Comparison of ENCODE assay signal across 10 cellular contexts in the genomic region with DNA sequence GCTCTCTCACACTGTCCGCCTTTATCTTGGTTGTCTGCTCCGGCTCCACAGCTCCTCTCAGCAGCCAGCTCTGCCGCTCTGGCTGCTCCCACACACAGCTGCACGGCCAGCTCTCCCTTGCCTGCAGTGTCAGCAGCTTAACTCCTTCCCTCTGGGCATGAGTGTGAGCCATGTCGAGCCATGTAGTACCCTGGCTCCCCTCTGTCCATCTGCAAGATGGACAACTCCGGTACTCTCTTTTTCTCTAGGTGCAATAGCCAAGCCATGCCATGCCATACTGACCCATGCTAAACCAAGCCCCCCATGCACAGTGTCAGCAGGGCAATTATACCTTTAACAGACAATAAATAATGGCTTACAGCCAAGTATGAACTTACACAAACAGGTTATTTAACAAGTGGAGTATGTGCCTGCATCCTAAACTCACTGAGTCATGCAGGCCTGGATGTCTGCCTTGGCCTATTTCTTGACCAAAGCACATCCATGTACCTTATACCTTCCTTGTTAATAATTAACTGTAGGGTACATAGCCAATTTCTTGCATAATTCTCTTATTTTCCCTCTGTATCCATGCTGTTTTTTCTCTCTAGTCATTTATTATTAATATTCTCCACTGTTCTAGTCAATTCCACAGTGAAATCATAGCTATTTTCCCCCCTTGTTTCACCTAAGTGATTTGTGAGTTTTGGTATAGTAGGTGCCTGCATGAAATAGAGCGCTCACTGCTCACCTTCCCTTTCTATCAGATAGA.
A peak's percentile ranks its signal among the peaks of the same experiment; 100 is the strongest.
DNase-seq lines count a peak whose midpoint lies in the region; ATAC-seq and TF ChIP-seq lines count a peak whose summit lies in the region.
"Had no signal": no experiment of that assay in that cellular context is flagged by ENCODE, and none has a peak within 500 bp of the region (broad histone marks: within the 10 kb centered on the region; RNA-seq: fewer than 3 reads in every experiment).

No MANE protein-coding gene starts in this region.

- ATAC-seq in stimulated activated memory B cell treated with anti-CD40 and anti-IgM and Interleukin-4, amounts not matched to agents 10 μg/mL and 1 μg/mL and 100 μg/mL, for 72 hours = no peak
- no peak for ATAC-seq in GM18519 (IDR thresholded peaks at IDR 0.05; ENCODE audit: low FRiP score, unreplicated experiment)

- H3K36me3 ChIP-seq in kidney epithelial cell (ENCODE audit: control insufficient read depth, insufficient read depth, low read length) (no peaks in the 10 kb centered on the region), vagina (no peaks in the 10 kb centered on the region)

- peaks cover 41% of the 10 kb centered on the region for H3K4me1 Mint-ChIP-seq in MCF 10A (ENCODE audit: insufficient read depth, unreplicated experiment)
- peaks cover 76% of the 10 kb centered on the region for H3K4me1 Mint-ChIP-seq in stimulated activated memory B cell treated with anti-CD40 and anti-IgM and Interleukin-4, amounts not matched to agents 10 μg/mL and 1 μg/mL and 100 μg/mL, for 72 hours

- no TSS peak for BruUV-seq in MCF 10A (replicated peaks; lab: Mats Ljungman, UMichigan)

- H3K27me3 Mint-ChIP-seq in MCF 10A (ENCODE audit: insufficient read depth, unreplicated experiment) = no peaks in the 10 kb centered on the region
- no peaks in the 10 kb centered on the region for H3K27me3 Mint-ChIP-seq in stimulated activated memory B cell treated with anti-CD40 and anti-IgM and Interleukin-4, amounts not matched to agents 10 μg/mL and 1 μg/mL and 100 μg/mL, for 72 hours

- no peak overlapping the region for H3K27ac ChIP-seq in vagina

- H3K4me3 ChIP-seq in kidney epithelial cell (ENCODE audit: low read depth, low read length) (no peak overlapping the region), vagina (no peak overlapping the region)

- no peaks in the 10 kb centered on the region for H3K9me3 ChIP-seq in vagina

- no peaks in the 10 kb centered on the region for H3K4me1 ChIP-seq in vagina

- TF ChIP-seq CTCF in MCF 10A (IDR thresholded peaks at IDR 0.05; ENCODE audit: unreplicated experiment) = no peak
- no peak for TF ChIP-seq CTCF in kidney epithelial cell (IDR thresholded peaks at IDR 0.05; ENCODE audit: insufficient read depth, low read length, poor library complexity, severe bottlenecking)
- TF ChIP-seq CTCF in vagina (IDR thresholded peaks at IDR 0.05) = no peak

- DNase-seq in HPDE6-E6E7 (ENCODE audit: extremely low spot score) (peak; percentile 53), MCF 10A (ENCODE audit: unreplicated experiment) (peak; percentile 78), kidney epithelial cell (ENCODE audit: low read depth) (peak; percentile 83), middle frontal gyrus (ENCODE audit: extremely low spot score, low spot score) (no peak), vagina (ENCODE audit: extremely low spot score in 2 of 2) (no peak)
- DNase-seq in stimulated activated CD4-positive, alpha-beta T cell treated with anti-CD3 and anti-CD28 coated beads, Interleukin-1b, Interleukin-23, amount 100 ng/mL, for 48 hours = no peak
- DNase-seq: effector CD8-positive, alpha-beta T cell; trophoblast cell had no signal

- no peak for TF ChIP-seq POLR2A in vagina (IDR thresholded peaks at IDR 0.05)

- intact Hi-C loops in MCF 10A (cut with micrococcal nuclease) (no loop called here), vagina (cut with DNase I) (no loop called here)

- H3K27me3 ChIP-seq in kidney epithelial cell (ENCODE audit: control insufficient read depth, insufficient read depth, low read length) = no peaks in the 10 kb centered on the region
- H3K27me3 ChIP-seq in vagina = no peaks in the 10 kb centered on the region

- H3K27ac Mint-ChIP-seq in MCF 10A (ENCODE audit: low read depth, unreplicated experiment) = peak overlapping the region; percentile 82
- peak overlapping the region; percentile 77 for H3K27ac Mint-ChIP-seq in stimulated activated memory B cell treated with anti-CD40 and anti-IgM and Interleukin-4, amounts not matched to agents 10 μg/mL and 1 μg/mL and 100 μg/mL, for 72 hours

- CTCF ChIA-PET in MCF 10A (lab: Yijun Ruan, JAX) = interaction anchor here (0.6 to 2.1 kb wide), 3 partner anchors 10 to 268 kb away, joined by 3 to 7 read pairs (median 7); no protein-coding TSS in a partner anchor

- POLR2A ChIA-PET in MCF 10A (lab: Yijun Ruan, JAX) = interaction anchor here (0.6 to 2.6 kb wide), 6 partner anchors 17 to 172 kb away, joined by 3 to 9 read pairs (median 4); a partner anchor contains a TSS

- peaks cover 15% of the 10 kb centered on the region for H3K9me3 Mint-ChIP-seq in MCF 10A (ENCODE audit: unreplicated experiment)
- peaks cover 13% of the 10 kb centered on the region for H3K9me3 Mint-ChIP-seq in stimulated activated memory B cell treated with anti-CD40 and anti-IgM and Interleukin-4, amounts not matched to agents 10 μg/mL and 1 μg/mL and 100 μg/mL, for 72 hours

- peaks cover 6% of the 10 kb centered on the region for H3K36me3 Mint-ChIP-seq in MCF 10A (ENCODE audit: insufficient read depth, unreplicated experiment)
- H3K36me3 Mint-ChIP-seq in stimulated activated memory B cell treated with anti-CD40 and anti-IgM and Interleukin-4, amounts not matched to agents 10 μg/mL and 1 μg/mL and 100 μg/mL, for 72 hours = peaks cover 73% of the 10 kb centered on the region

- peak overlapping the region; percentile 37 for H3K4me3 Mint-ChIP-seq in MCF 10A (ENCODE audit: unreplicated experiment)
- no peak overlapping the region for H3K4me3 Mint-ChIP-seq in stimulated activated memory B cell treated with anti-CD40 and anti-IgM and Interleukin-4, amounts not matched to agents 10 μg/mL and 1 μg/mL and 100 μg/mL, for 72 hours

Comparison
In these comparisons a context has a peak if more than half of its experiments do, and no peak if none do; other contexts are left out.
1. DNase-seq: peak in HPDE6-E6E7 (single experiment), MCF 10A (single experiment) and kidney epithelial cell (single experiment); none in middle frontal gyrus (single experiment), stimulated activated CD4-positive, alpha-beta T cell treated with anti-CD3 and anti-CD28 coated beads, Interleukin-1b, Interleukin-23, amount 100 ng/mL, for 48 hours (single experiment) and vagina (0 of 2).